Comparison of ENCODE assay signal across 1 cellular context in genomic region chr10:125605167-125605566, GRCh38.
TF ChIP-seq lines count a peak whose summit lies in the region.

No MANE protein-coding gene starts in this region.

TF ChIP-seq in K562, 482 proteins besides CTCF, POLR2A, EP300 and RAD21 (continued from another document and continues in another):
- TF ChIP-seq ZNF282 (CRISPR knock-in tag; IDR thresholded peaks at IDR 0.05) (no peak), ELK1 (CRISPR knock-in tag; IDR thresholded peaks at IDR 0.05) (no peak), ZNF449 (CRISPR knock-in tag; IDR thresholded peaks at IDR 0.05) (no peak), THRB (CRISPR knock-in tag; conservative IDR thresholded peaks at IDR 0.05) (no peak), ZNF609 (CRISPR knock-in tag; IDR thresholded peaks at IDR 0.05; ENCODE audit: borderline replicate concordance) (peak; percentile 99), PPARD (CRISPR knock-in tag; IDR thresholded peaks at IDR 0.05) (no peak), NR2C2 (CRISPR knock-in tag; IDR thresholded peaks at IDR 0.05) (no peak), NR2C2 (tag; IDR thresholded peaks at IDR 0.05) (no peak), MBD1 (CRISPR knock-in tag; IDR thresholded peaks at IDR 0.05) (no peak), BRD9 (IDR thresholded peaks at IDR 0.05; ENCODE audit: low read depth, partially characterized antibody) (no peak), ZNF253 (CRISPR knock-in tag; conservative IDR thresholded peaks at IDR 0.05) (no peak), SMARCE1 (IDR thresholded peaks at IDR 0.05) (peak; percentile 67; the same call in 1 of the 2 replicates), TCF7 (IDR thresholded peaks at IDR 0.05; ENCODE audit: borderline replicate concordance) (no peak), DPF2 (IDR thresholded peaks at IDR 0.05) (peak; percentile 64), ZKSCAN8 (CRISPR knock-in tag; IDR thresholded peaks at IDR 0.05) (peak; percentile 83), MXD1 (CRISPR knock-in tag; IDR thresholded peaks at IDR 0.05; ENCODE audit: borderline replicate concordance, poor library complexity, severe bottlenecking) (no peak), MYBL2 (IDR thresholded peaks at IDR 0.05; ENCODE audit: low read depth) (no peak), MYBL2 (CRISPR knock-in tag; IDR thresholded peaks at IDR 0.05; ENCODE audit: borderline replicate concordance) (no peak), ZBTB7A (IDR thresholded peaks at IDR 0.05; ENCODE audit: borderline replicate concordance, control insufficient read depth, low read depth, low read length) (no peak), CGGBP1 (CRISPR knock-in tag; IDR thresholded peaks at IDR 0.05) (no peak), ETV1 (tag; conservative IDR thresholded peaks at IDR 0.05; ENCODE audit: low read depth) (no peak), CHCHD3 (CRISPR knock-in tag; IDR thresholded peaks at IDR 0.05) (no peak), UBTF (IDR thresholded peaks at IDR 0.05; ENCODE audit: borderline replicate concordance in 1 of 2, low read depth in 2 of 2, low read length in 2 of 2) (no peak), MYC (IDR thresholded peaks at IDR 0.05; ENCODE audit: low read depth, low read length) (no peak), MYC (CRISPR knock-in tag; IDR thresholded peaks at IDR 0.05; ENCODE audit: borderline replicate concordance, low read depth) (no peak), USF2 (CRISPR knock-in tag; IDR thresholded peaks at IDR 0.05) (no peak), TAF7 (tag; IDR thresholded peaks at IDR 0.05) (no peak), RFX5 (IDR thresholded peaks at IDR 0.05; ENCODE audit: low read depth, low read length) (no peak), XRCC5 (IDR thresholded peaks at IDR 0.05; ENCODE audit: low read depth, low read length) (no peak), FOXJ3 (CRISPR knock-in tag; IDR thresholded peaks at IDR 0.05) (no peak), RERE (CRISPR knock-in tag; IDR thresholded peaks at IDR 0.05; ENCODE audit: borderline replicate concordance) (0 out of 2 replicates have a peak, but pooled peaks have one; percentile 86), PHB2 (IDR thresholded peaks at IDR 0.05; ENCODE audit: low read depth) (peak; percentile 90), CREM (IDR thresholded peaks at IDR 0.05; ENCODE audit: low read depth) (peak; percentile 79), CHD2 (IDR thresholded peaks at IDR 0.05; ENCODE audit: low read depth, low read length) (no peak), CREBBP (IDR thresholded peaks at IDR 0.05; ENCODE audit: low read depth, low read length) (no peak), ZBTB49 (CRISPR knock-in tag; IDR thresholded peaks at IDR 0.05; ENCODE audit: borderline replicate concordance) (no peak), ZNF76 (CRISPR knock-in tag; IDR thresholded peaks at IDR 0.05; ENCODE audit: borderline replicate concordance) (no peak)
